In the genomic region with DNA sequence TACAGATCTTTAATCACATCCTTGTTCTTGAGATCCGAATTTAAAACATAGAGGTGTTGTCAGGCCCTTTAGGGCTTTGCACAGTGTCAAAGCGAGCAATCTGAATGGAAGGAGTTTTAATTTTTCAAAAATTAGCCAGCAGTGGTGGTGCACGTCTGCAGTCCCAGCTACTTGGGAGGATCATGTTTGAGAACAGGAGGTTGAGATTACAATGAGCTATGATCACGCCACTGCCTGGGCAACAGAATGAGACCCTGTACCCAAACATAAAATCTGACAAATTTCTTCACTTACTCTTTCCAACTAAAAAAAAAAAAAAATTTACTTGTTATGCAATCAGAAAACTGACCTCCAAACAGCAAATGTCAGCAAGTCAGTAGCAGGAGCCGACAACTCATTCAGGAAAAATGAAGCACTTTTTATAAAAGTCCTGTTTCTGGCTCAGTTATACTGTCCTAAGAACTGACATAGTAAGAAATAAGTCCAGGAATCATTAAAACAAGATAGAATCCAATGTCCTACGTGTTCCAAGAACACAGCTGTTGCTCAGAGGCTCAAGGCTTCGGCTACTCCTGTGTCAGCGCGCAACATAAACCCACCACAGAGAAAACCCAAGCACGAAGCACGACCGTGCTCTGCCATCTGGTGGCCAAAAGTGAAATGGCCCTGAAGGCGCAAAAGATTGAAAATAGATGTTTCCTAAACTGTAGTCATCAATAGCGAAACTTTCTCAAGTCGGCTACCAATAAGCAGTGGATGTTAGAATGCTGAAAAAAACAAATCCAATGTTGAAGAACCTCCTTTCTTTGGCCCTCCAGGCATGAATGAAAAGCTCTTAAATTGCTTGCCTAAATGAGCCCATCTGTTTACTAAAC, we compare ENCODE assay signal across 1 cellular context.
A peak's percentile ranks its signal among the peaks of the same experiment; 100 is the strongest.
TF ChIP-seq lines count a peak whose summit lies in the region.

No MANE protein-coding gene starts in this region.

TF ChIP-seq in HepG2, 621 proteins besides CTCF, POLR2A, EP300 and RAD21 (continued from another document and continues in another):
- peak; percentile 31; the same call in 1 of the 2 replicates for TF ChIP-seq ARID4A (CRISPR knock-in tag; IDR thresholded peaks at IDR 0.05; ENCODE audit: borderline replicate concordance)
- no peak for TF ChIP-seq GZF1 (CRISPR knock-in tag; IDR thresholded peaks at IDR 0.05)
- TF ChIP-seq SMC3 (IDR thresholded peaks at IDR 0.05; ENCODE audit: low read length), result peak; percentile 97
- no peak for TF ChIP-seq ZSCAN21 (CRISPR knock-in tag; IDR thresholded peaks at IDR 0.05; ENCODE audit: borderline replicate concordance)
- TF ChIP-seq MEIS2 (CRISPR knock-in tag; IDR thresholded peaks at IDR 0.05), result peak; percentile 50; the same call in 1 of the 2 replicates
- peak; percentile 34; the same call in 1 of the 2 replicates for TF ChIP-seq SIX1 (CRISPR knock-in tag; IDR thresholded peaks at IDR 0.05; ENCODE audit: borderline replicate concordance)
- peak; percentile 78 for TF ChIP-seq ARID5B (CRISPR knock-in tag; IDR thresholded peaks at IDR 0.05)
- TF ChIP-seq ELF3 (CRISPR knock-in tag; IDR thresholded peaks at IDR 0.05), result peak; percentile 68
- peak; percentile 81; the same call in 1 of the 2 replicates for TF ChIP-seq KDM2A (CRISPR knock-in tag; IDR thresholded peaks at IDR 0.05; ENCODE audit: borderline replicate concordance, low read depth)
- TF ChIP-seq, protein P1, sequence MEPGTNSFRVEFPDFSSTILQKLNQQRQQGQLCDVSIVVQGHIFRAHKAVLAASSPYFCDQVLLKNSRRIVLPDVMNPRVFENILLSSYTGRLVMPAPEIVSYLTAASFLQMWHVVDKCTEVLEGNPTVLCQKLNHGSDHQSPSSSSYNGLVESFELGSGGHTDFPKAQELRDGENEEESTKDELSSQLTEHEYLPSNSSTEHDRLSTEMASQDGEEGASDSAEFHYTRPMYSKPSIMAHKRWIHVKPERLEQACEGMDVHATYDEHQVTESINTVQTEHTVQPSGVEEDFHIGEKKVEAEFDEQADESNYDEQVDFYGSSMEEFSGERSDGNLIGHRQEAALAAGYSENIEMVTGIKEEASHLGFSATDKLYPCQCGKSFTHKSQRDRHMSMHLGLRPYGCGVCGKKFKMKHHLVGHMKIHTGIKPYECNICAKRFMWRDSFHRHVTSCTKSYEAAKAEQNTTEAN (CRISPR knock-in tag; conservative IDR thresholded peaks at IDR 0.05), result 0 out of 2 replicates have a peak, but pooled peaks have one; percentile 60
- TF ChIP-seq NFRKB (IDR thresholded peaks at IDR 0.05), result no peak
- 0 out of 2 replicates have a peak, but pooled peaks have one; percentile 29 for TF ChIP-seq ZNF724P (CRISPR knock-in tag; IDR thresholded peaks at IDR 0.05; ENCODE audit: borderline replicate concordance)
- TF ChIP-seq MBD4 (IDR thresholded peaks at IDR 0.05; ENCODE audit: borderline replicate concordance, low read length), result 0 out of 2 replicates have a peak, but pooled peaks have one; percentile 60
- TF ChIP-seq ERF (CRISPR knock-in tag; IDR thresholded peaks at IDR 0.05), result peak; percentile 47; the same call in 1 of the 2 replicates
- no peak for TF ChIP-seq ZNF3 (CRISPR knock-in tag; IDR thresholded peaks at IDR 0.05)
- TF ChIP-seq, protein P2, sequence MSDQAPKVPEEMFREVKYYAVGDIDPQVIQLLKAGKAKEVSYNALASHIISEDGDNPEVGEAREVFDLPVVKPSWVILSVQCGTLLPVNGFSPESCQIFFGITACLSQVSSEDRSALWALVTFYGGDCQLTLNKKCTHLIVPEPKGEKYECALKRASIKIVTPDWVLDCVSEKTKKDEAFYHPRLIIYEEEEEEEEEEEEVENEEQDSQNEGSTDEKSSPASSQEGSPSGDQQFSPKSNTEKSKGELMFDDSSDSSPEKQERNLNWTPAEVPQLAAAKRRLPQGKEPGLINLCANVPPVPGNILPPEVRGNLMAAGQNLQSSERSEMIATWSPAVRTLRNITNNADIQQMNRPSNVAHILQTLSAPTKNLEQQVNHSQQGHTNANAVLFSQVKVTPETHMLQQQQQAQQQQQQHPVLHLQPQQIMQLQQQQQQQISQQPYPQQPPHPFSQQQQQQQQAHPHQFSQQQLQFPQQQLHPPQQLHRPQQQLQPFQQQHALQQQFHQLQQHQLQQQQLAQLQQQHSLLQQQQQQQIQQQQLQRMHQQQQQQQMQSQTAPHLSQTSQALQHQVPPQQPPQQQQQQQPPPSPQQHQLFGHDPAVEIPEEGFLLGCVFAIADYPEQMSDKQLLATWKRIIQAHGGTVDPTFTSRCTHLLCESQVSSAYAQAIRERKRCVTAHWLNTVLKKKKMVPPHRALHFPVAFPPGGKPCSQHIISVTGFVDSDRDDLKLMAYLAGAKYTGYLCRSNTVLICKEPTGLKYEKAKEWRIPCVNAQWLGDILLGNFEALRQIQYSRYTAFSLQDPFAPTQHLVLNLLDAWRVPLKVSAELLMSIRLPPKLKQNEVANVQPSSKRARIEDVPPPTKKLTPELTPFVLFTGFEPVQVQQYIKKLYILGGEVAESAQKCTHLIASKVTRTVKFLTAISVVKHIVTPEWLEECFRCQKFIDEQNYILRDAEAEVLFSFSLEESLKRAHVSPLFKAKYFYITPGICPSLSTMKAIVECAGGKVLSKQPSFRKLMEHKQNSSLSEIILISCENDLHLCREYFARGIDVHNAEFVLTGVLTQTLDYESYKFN (CRISPR knock-in tag; conservative IDR thresholded peaks at IDR 0.05), result 0 out of 2 replicates have a peak, but pooled peaks have one; percentile 39
- no peak for TF ChIP-seq ASH2L (IDR thresholded peaks at IDR 0.05; ENCODE audit: insufficient read length, low read depth, low read length)
- TF ChIP-seq HDAC6 (IDR thresholded peaks at IDR 0.05; ENCODE audit: low read depth, low read length), result no peak
- TF ChIP-seq, protein P3, sequence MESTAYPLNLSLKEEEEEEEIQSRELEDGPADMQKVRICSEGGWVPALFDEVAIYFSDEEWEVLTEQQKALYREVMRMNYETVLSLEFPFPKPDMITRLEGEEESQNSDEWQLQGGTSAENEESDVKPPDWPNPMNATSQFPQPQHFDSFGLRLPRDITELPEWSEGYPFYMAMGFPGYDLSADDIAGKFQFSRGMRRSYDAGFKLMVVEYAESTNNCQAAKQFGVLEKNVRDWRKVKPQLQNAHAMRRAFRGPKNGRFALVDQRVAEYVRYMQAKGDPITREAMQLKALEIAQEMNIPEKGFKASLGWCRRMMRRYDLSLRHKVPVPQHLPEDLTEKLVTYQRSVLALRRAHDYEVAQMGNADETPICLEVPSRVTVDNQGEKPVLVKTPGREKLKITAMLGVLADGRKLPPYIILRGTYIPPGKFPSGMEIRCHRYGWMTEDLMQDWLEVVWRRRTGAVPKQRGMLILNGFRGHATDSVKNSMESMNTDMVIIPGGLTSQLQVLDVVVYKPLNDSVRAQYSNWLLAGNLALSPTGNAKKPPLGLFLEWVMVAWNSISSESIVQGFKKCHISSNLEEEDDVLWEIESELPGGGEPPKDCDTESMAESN (CRISPR knock-in tag; conservative IDR thresholded peaks at IDR 0.05), result 0 out of 2 replicates have a peak, but pooled peaks have one; percentile 18
- TF ChIP-seq, protein P4, sequence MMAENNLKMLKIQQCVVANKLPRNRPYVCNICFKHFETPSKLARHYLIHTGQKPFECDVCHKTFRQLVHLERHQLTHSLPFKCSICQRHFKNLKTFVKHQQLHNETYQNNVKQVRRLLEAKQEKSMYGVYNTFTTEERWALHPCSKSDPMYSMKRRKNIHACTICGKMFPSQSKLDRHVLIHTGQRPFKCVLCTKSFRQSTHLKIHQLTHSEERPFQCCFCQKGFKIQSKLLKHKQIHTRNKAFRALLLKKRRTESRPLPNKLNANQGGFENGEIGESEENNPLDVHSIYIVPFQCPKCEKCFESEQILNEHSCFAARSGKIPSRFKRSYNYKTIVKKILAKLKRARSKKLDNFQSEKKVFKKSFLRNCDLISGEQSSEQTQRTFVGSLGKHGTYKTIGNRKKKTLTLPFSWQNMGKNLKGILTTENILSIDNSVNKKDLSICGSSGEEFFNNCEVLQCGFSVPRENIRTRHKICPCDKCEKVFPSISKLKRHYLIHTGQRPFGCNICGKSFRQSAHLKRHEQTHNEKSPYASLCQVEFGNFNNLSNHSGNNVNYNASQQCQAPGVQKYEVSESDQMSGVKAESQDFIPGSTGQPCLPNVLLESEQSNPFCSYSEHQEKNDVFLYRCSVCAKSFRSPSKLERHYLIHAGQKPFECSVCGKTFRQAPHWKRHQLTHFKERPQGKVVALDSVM (CRISPR knock-in tag; IDR thresholded peaks at IDR 0.05), result peak; percentile 17; the same call in 1 of the 2 replicates
- no peak for TF ChIP-seq GTF3A (CRISPR knock-in tag; conservative IDR thresholded peaks at IDR 0.05)
- TF ChIP-seq AHDC1 (CRISPR knock-in tag; IDR thresholded peaks at IDR 0.05; ENCODE audit: borderline replicate concordance), result peak; percentile 44; the same call in 1 of the 2 replicates
- TF ChIP-seq ZNF878 (CRISPR knock-in tag; IDR thresholded peaks at IDR 0.05), result no peak
